ENCODE assay signal across 1 cellular context in the genomic region with DNA sequence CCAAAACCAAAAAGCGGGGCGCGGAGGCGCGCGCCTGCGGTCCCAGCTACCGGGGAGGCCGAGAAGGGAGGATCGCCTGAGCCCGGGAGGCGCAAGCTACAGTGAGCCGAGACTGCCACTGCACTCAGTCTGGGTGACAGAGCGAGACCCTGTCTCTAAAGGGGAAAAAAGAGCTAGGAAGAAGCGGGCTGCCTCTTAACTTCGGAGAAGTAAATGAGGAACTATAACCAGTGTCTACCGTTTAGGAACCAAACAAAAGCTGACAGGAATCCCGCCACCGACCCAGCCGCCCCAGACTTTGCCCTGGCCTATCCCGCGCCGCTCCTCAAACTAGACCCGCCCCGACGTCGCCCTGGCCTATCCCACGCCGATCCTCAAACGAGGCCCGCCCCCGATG.
A peak's percentile ranks its signal among the peaks of the same experiment; 100 is the strongest.
TF ChIP-seq lines count a peak whose summit lies in the region.

No MANE protein-coding gene starts in this region.

TF ChIP-seq in HepG2, 621 proteins besides CTCF, POLR2A, EP300 and RAD21 (continues in another document):
- TF ChIP-seq, protein P1, sequence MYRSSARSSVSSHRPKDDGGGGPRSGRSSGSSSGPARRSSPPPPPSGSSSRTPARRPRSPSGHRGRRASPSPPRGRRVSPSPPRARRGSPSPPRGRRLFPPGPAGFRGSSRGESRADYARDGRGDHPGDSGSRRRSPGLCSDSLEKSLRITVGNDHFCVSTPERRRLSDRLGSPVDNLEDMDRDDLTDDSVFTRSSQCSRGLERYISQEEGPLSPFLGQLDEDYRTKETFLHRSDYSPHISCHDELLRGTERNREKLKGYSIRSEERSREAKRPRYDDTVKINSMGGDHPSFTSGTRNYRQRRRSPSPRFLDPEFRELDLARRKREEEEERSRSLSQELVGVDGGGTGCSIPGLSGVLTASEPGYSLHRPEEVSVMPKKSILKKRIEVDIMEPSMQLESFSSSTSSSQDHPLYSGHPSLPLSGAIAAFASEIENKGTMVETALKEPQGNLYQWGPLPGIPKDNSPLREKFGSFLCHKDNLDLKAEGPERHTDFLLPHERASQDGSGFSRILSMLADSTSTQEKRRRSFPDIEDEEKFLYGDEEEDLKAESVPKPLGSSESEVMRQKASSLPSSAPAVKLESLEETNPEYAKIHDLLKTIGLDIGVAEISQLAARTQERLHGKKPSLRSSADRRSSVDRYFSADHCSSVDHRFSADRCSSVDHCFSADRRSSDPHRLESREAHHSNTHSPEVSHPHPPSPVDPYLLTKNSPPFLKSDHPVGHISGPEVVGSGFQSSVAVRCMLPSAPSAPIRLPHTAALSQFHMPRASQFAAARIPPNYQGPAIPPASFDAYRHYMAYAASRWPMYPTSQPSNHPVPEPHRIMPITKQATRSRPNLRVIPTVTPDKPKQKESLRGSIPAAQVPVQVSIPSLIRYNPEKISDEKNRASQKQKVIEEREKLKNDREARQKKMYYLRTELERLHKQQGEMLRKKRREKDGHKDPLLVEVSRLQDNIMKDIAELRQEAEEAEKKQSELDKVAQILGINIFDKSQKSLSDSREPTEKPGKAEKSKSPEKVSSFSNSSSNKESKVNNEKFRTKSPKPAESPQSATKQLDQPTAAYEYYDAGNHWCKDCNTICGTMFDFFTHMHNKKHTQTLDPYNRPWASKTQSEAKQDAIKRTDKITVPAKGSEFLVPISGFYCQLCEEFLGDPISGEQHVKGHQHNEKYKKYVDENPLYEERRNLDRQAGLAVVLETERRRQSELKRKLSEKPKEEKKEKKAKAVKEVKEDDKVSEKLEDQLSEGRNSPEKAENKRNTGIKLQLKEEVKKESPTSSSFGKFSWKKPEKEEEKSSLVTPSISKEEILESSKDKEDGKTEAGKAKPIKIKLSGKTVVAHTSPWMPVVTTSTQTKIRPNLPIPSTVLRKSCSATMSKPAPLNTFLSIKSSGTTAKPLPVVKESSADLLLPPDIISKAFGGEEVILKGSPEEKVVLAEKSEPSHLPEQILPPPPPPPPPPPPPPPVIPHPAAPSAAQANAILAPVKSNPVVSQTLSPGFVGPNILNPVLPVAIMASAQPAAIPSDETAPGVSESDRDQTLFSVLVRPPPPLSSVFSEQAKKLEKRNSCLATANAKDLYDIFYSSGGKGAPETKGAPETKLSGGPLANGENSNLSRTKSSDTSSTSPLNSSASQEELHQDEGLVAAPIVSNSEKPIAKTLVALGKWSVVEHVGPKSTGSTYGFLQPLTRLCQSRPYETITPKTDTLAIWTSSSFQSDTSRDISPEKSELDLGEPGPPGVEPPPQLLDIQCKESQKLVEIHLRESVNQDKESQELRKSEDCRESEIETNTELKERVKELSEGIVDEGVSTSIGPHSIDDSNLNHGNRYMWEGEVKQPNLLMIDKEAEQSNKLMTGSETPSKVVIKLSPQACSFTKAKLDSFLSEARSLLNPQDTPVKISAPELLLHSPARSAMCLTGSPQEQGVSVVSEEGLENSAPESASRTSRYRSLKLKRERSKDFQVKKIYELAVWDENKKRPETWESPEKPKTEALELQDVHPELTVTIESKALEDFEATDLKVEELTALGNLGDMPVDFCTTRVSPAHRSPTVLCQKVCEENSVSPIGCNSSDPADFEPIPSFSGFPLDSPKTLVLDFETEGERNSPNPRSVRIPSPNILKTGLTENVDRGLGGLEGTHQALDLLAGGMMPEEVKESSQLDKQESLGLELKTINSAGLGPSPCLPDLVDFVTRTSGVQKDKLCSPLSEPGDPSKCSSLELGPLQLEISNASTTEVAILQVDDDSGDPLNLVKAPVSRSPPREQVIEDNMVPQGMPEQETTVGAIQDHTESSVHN (CRISPR knock-in tag; IDR thresholded peaks at IDR 0.05), result 0 out of 2 replicates have a peak, but pooled peaks have one; percentile 1
- no peak for TF ChIP-seq ZNF674 (CRISPR knock-in tag; IDR thresholded peaks at IDR 0.05; ENCODE audit: low read depth)
- no peak for TF ChIP-seq NRL (CRISPR knock-in tag; IDR thresholded peaks at IDR 0.05; ENCODE audit: borderline replicate concordance)
- TF ChIP-seq ZNF7 (CRISPR knock-in tag; IDR thresholded peaks at IDR 0.05), result peak; percentile 45; the same call in 1 of the 2 replicates
- no peak for TF ChIP-seq ZFYVE20 (CRISPR knock-in tag; IDR thresholded peaks at IDR 0.05; ENCODE audit: borderline replicate concordance, low read depth)
- TF ChIP-seq DNMT3B (CRISPR knock-in tag; conservative IDR thresholded peaks at IDR 0.05), result no peak
- peak; percentile 78; the same call in 1 of the 2 replicates for TF ChIP-seq SIN3A (IDR thresholded peaks at IDR 0.05; ENCODE audit: borderline replicate concordance, low read depth, low read length)
- TF ChIP-seq, protein P2, sequence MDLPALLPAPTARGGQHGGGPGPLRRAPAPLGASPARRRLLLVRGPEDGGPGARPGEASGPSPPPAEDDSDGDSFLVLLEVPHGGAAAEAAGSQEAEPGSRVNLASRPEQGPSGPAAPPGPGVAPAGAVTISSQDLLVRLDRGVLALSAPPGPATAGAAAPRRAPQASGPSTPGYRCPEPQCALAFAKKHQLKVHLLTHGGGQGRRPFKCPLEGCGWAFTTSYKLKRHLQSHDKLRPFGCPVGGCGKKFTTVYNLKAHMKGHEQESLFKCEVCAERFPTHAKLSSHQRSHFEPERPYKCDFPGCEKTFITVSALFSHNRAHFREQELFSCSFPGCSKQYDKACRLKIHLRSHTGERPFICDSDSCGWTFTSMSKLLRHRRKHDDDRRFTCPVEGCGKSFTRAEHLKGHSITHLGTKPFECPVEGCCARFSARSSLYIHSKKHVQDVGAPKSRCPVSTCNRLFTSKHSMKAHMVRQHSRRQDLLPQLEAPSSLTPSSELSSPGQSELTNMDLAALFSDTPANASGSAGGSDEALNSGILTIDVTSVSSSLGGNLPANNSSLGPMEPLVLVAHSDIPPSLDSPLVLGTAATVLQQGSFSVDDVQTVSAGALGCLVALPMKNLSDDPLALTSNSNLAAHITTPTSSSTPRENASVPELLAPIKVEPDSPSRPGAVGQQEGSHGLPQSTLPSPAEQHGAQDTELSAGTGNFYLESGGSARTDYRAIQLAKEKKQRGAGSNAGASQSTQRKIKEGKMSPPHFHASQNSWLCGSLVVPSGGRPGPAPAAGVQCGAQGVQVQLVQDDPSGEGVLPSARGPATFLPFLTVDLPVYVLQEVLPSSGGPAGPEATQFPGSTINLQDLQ (CRISPR knock-in tag; IDR thresholded peaks at IDR 0.05), result no peak
- no peak for TF ChIP-seq JUNB (CRISPR knock-in tag; IDR thresholded peaks at IDR 0.05; ENCODE audit: borderline replicate concordance)
- TF ChIP-seq ZNF652 (CRISPR knock-in tag; IDR thresholded peaks at IDR 0.05; ENCODE audit: borderline replicate concordance, low read depth), result no peak
- TF ChIP-seq, protein P3, sequence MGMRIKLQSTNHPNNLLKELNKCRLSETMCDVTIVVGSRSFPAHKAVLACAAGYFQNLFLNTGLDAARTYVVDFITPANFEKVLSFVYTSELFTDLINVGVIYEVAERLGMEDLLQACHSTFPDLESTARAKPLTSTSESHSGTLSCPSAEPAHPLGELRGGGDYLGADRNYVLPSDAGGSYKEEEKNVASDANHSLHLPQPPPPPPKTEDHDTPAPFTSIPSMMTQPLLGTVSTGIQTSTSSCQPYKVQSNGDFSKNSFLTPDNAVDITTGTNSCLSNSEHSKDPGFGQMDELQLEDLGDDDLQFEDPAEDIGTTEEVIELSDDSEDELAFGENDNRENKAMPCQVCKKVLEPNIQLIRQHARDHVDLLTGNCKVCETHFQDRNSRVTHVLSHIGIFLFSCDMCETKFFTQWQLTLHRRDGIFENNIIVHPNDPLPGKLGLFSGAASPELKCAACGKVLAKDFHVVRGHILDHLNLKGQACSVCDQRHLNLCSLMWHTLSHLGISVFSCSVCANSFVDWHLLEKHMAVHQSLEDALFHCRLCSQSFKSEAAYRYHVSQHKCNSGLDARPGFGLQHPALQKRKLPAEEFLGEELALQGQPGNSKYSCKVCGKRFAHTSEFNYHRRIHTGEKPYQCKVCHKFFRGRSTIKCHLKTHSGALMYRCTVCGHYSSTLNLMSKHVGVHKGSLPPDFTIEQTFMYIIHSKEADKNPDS (CRISPR knock-in tag; IDR thresholded peaks at IDR 0.05), result no peak
- TF ChIP-seq GFI1 (CRISPR knock-in tag; IDR thresholded peaks at IDR 0.05; ENCODE audit: borderline replicate concordance), result no peak
- TF ChIP-seq, protein P4, sequence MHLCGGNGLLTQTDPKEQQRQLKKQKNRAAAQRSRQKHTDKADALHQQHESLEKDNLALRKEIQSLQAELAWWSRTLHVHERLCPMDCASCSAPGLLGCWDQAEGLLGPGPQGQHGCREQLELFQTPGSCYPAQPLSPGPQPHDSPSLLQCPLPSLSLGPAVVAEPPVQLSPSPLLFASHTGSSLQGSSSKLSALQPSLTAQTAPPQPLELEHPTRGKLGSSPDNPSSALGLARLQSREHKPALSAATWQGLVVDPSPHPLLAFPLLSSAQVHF (CRISPR knock-in tag; IDR thresholded peaks at IDR 0.05), result 0 out of 2 replicates have a peak, but pooled peaks have one; percentile 5
- TF ChIP-seq, protein P5, sequence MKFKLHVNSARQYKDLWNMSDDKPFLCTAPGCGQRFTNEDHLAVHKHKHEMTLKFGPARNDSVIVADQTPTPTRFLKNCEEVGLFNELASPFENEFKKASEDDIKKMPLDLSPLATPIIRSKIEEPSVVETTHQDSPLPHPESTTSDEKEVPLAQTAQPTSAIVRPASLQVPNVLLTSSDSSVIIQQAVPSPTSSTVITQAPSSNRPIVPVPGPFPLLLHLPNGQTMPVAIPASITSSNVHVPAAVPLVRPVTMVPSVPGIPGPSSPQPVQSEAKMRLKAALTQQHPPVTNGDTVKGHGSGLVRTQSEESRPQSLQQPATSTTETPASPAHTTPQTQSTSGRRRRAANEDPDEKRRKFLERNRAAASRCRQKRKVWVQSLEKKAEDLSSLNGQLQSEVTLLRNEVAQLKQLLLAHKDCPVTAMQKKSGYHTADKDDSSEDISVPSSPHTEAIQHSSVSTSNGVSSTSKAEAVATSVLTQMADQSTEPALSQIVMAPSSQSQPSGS (CRISPR knock-in tag; IDR thresholded peaks at IDR 0.05), result no peak
- no peak for TF ChIP-seq NCOA1 (CRISPR knock-in tag; IDR thresholded peaks at IDR 0.05)
- 0 out of 2 replicates have a peak, but pooled peaks have one; percentile 2 for TF ChIP-seq KAT7 (CRISPR knock-in tag; IDR thresholded peaks at IDR 0.05; ENCODE audit: borderline replicate concordance)
- TF ChIP-seq ZNF232 (CRISPR knock-in tag; IDR thresholded peaks at IDR 0.05; ENCODE audit: borderline replicate concordance), result no peak
- TF ChIP-seq, protein P6, sequence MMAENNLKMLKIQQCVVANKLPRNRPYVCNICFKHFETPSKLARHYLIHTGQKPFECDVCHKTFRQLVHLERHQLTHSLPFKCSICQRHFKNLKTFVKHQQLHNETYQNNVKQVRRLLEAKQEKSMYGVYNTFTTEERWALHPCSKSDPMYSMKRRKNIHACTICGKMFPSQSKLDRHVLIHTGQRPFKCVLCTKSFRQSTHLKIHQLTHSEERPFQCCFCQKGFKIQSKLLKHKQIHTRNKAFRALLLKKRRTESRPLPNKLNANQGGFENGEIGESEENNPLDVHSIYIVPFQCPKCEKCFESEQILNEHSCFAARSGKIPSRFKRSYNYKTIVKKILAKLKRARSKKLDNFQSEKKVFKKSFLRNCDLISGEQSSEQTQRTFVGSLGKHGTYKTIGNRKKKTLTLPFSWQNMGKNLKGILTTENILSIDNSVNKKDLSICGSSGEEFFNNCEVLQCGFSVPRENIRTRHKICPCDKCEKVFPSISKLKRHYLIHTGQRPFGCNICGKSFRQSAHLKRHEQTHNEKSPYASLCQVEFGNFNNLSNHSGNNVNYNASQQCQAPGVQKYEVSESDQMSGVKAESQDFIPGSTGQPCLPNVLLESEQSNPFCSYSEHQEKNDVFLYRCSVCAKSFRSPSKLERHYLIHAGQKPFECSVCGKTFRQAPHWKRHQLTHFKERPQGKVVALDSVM (CRISPR knock-in tag; IDR thresholded peaks at IDR 0.05), result peak; percentile 92
- TF ChIP-seq, protein P7, sequence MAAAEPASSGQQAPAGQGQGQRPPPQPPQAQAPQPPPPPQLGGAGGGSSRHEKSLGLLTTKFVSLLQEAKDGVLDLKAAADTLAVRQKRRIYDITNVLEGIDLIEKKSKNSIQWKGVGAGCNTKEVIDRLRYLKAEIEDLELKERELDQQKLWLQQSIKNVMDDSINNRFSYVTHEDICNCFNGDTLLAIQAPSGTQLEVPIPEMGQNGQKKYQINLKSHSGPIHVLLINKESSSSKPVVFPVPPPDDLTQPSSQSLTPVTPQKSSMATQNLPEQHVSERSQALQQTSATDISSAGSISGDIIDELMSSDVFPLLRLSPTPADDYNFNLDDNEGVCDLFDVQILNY (CRISPR knock-in tag; conservative IDR thresholded peaks at IDR 0.05), result no peak
- TF ChIP-seq ZNF546 (CRISPR knock-in tag; conservative IDR thresholded peaks at IDR 0.05), result 0 out of 2 replicates have a peak, but pooled peaks have one; percentile 9
- no peak for TF ChIP-seq RARA (CRISPR knock-in tag; IDR thresholded peaks at IDR 0.05)
- TF ChIP-seq PHB2 (IDR thresholded peaks at IDR 0.05; ENCODE audit: partially characterized antibody), result no peak
- TF ChIP-seq KLF15 (CRISPR knock-in tag; IDR thresholded peaks at IDR 0.05; ENCODE audit: borderline replicate concordance), result no peak
- no peak for TF ChIP-seq SUZ12 (IDR thresholded peaks at IDR 0.05; ENCODE audit: low read depth, low read length)
- no peak for TF ChIP-seq ZKSCAN8 (CRISPR knock-in tag; IDR thresholded peaks at IDR 0.05; ENCODE audit: borderline replicate concordance)
- no peak for TF ChIP-seq ARNTL (CRISPR knock-in tag; IDR thresholded peaks at IDR 0.05)
- 0 out of 2 replicates have a peak, but pooled peaks have one; percentile 1 for TF ChIP-seq MTF2 (CRISPR knock-in tag; IDR thresholded peaks at IDR 0.05; ENCODE audit: borderline replicate concordance)
- TF ChIP-seq, protein P8, sequence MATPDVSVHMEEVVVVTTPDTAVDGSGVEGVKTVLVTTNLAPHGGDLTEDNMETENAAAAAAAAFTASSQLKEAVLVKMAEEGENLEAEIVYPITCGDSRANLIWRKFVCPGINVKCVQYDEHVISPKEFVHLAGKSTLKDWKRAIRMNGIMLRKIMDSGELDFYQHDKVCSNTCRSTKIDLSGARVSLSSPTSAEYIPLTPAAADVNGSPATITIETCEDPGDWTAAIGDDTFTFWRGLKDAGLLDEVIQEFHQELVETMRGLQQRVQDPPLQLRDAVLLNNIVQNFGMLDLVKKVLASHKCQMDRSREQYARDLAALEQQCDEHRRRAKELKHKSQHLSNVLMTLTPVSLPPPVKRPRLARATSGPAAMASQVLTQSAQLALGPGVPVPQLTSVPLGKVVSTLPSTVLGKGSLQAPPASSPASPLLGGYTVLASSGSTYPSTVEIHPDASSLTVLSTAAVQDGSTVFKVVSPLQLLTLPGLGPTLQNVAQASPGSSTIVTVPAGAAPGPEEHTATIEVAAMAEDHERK (CRISPR knock-in tag; IDR thresholded peaks at IDR 0.05; ENCODE audit: low read depth), result no peak
- no peak for TF ChIP-seq IRF2 (CRISPR knock-in tag; IDR thresholded peaks at IDR 0.05)
- TF ChIP-seq NR2F1 (CRISPR knock-in tag; IDR thresholded peaks at IDR 0.05), result no peak
- TF ChIP-seq ZFP36 (IDR thresholded peaks at IDR 0.05; ENCODE audit: borderline replicate concordance, low read depth, low read length, partially characterized antibody), result no peak
- peak; percentile 29; the same call in 1 of the 2 replicates for TF ChIP-seq ZNF879 (CRISPR knock-in tag; IDR thresholded peaks at IDR 0.05)
- TF ChIP-seq, protein P9, sequence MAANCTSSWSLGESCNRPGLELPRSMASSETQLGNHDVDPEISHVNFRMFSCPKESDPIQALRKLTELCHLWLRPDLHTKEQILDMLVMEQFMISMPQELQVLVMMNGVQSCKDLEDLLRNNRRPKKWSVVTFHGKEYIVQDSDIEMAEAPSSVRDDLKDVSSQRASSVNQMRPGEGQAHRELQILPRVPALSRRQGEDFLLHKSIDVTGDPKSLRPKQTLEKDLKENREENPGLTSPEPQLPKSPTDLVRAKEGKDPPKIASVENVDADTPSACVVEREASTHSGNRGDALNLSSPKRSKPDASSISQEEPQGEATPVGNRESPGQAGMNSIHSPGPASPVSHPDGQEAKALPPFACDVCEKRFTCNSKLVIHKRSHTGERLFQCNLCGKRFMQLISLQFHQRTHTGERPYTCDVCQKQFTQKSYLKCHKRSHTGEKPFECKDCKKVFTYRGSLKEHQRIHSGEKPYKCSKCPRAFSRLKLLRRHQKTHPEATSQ (CRISPR knock-in tag; IDR thresholded peaks at IDR 0.05; ENCODE audit: borderline replicate concordance), result no peak
- TF ChIP-seq PRMT3 (CRISPR knock-in tag; IDR thresholded peaks at IDR 0.05; ENCODE audit: borderline replicate concordance, low read depth), result no peak
